In genomic region chr2:173631123-173631450, GRCh38 we compare ENCODE assay signal across 11 cellular contexts.
A peak's percentile ranks its signal among the peaks of the same experiment; 100 is the strongest.
DNase-seq lines count a peak whose midpoint lies in the region.
"Had no signal": no experiment of that assay in that cellular context is flagged by ENCODE, and none has a peak within 500 bp of the region (broad histone marks: within the 10 kb centered on the region; RNA-seq: fewer than 3 reads in every experiment).

No MANE protein-coding gene starts in this region.

- H2BK12ac ChIP-seq in mesenchymal stem cell (ENCODE audit: low read length in 2 of 2): no peak overlapping the region

- H3K18ac ChIP-seq in mesenchymal stem cell (ENCODE audit: low read depth in 1 of 2, low read length in 2 of 2): no peak overlapping the region

- no peak overlapping the region for H3K14ac ChIP-seq in mesenchymal stem cell (ENCODE audit: low read length in 2 of 2)

- H2BK120ac ChIP-seq in mesenchymal stem cell (ENCODE audit: low read depth, low read length): no peak overlapping the region

- H3K4me3 ChIP-seq in mesenchymal stem cell (ENCODE audit: insufficient read depth in 1 of 2, low read depth in 1 of 2, low read length in 2 of 2): peak overlapping the region in 1 of 2 experiments; percentile 48
- H3K4me3 ChIP-seq: BLaER1 treated with 17β-estradiol and CSF1 and Interleukin-3, amounts not matched to agents 10 nM and 100 nM had no signal

- H4K91ac ChIP-seq in mesenchymal stem cell (ENCODE audit: low read length): no peak overlapping the region

- H3K79me1 ChIP-seq in mesenchymal stem cell (replicated peaks; ENCODE audit: low read length, poor library complexity, severe bottlenecking): no peaks in the 10 kb centered on the region

- peak overlapping the region; percentile 49 for H3K27ac ChIP-seq in mesenchymal stem cell (ENCODE audit: low read length, poor library complexity, severe bottlenecking)
- H3K27ac ChIP-seq: BLaER1 treated with 17β-estradiol and CSF1 and Interleukin-3, amounts not matched to agents 10 nM and 100 nM had no signal

- H3K36me3 ChIP-seq in mesenchymal stem cell (ENCODE audit: control insufficient read depth in 1 of 2, insufficient read depth in 2 of 2, low read depth in 1 of 2, low read length in 2 of 2): no peaks in the 10 kb centered on the region
- H3K36me3 ChIP-seq: BLaER1 treated with 17β-estradiol and CSF1 and Interleukin-3, amounts not matched to agents 10 nM and 100 nM had no signal

- no peak overlapping the region for H2AK5ac ChIP-seq in mesenchymal stem cell (ENCODE audit: low read length, severe bottlenecking)

- no peaks in the 10 kb centered on the region for H3K9me3 ChIP-seq in mesenchymal stem cell (ENCODE audit: control insufficient read depth, low read length)
- H3K9me3 ChIP-seq: BLaER1 treated with 17β-estradiol and CSF1 and Interleukin-3, amounts not matched to agents 10 nM and 100 nM had no signal

- peaks cover 2% of the 10 kb centered on the region for H3K4me1 ChIP-seq in mesenchymal stem cell (ENCODE audit: control insufficient read depth, insufficient read depth, low read depth, low read length)
- H3K4me1 ChIP-seq: BLaER1 treated with 17β-estradiol and CSF1 and Interleukin-3, amounts not matched to agents 10 nM and 100 nM had no signal

- H4K8ac ChIP-seq in mesenchymal stem cell (ENCODE audit: low read length): no peak overlapping the region

- H3K4me2 ChIP-seq in mesenchymal stem cell (ENCODE audit: low read length, poor library complexity, severe bottlenecking): peak overlapping the region; percentile 76
- H3K4me2 ChIP-seq: BLaER1 treated with 17β-estradiol and CSF1 and Interleukin-3, amounts not matched to agents 10 nM and 100 nM had no signal

- no peak overlapping the region for H2AFZ ChIP-seq in mesenchymal stem cell (ENCODE audit: low read depth, low read length)

- H3K4ac ChIP-seq in mesenchymal stem cell (ENCODE audit: low read depth in 1 of 2, low read length in 2 of 2): no peak overlapping the region

- no peak overlapping the region for H2BK15ac ChIP-seq in mesenchymal stem cell (ENCODE audit: low read depth, poor library complexity, severe bottlenecking)

- H3K23ac ChIP-seq in mesenchymal stem cell (ENCODE audit: low read length in 2 of 2): no peak overlapping the region

- no peaks in the 10 kb centered on the region for H3K27me3 ChIP-seq in mesenchymal stem cell (ENCODE audit: control insufficient read depth in 1 of 2, insufficient read depth in 1 of 2, low read length in 2 of 2)
- H3K27me3 ChIP-seq: BLaER1 treated with 17β-estradiol and CSF1 and Interleukin-3, amounts not matched to agents 10 nM and 100 nM had no signal

- H2BK5ac ChIP-seq in mesenchymal stem cell (ENCODE audit: low read depth, low read length, poor library complexity, severe bottlenecking): no peak overlapping the region

- H3K9ac ChIP-seq in mesenchymal stem cell (ENCODE audit: low read length): peak overlapping the region; percentile 65
- H3K9ac ChIP-seq: BLaER1 treated with 17β-estradiol and CSF1 and Interleukin-3, amounts not matched to agents 10 nM and 100 nM had no signal

- whole genome bisulfite sequencing in mesenchymal stem cell: 12% methylated on average over 3 of the region's 5 CpGs

- DNase-seq in A172 (ENCODE audit: low spot score) (peak; percentile 33), HCEC 1CT (peak; percentile 34), brain pericyte (ENCODE audit: low read depth, low spot score) (peak; percentile 82), mesenchymal stem cell (peak; percentile 24), cerebellum (ENCODE audit: low spot score) (no peak), NCI-H748 (lab: John Stamatoyannopoulos, UW; ENCODE audit: unreplicated experiment) (no peak), activated gamma-delta T cell treated with Interleukin-2 at 50 U/mL for 16 hours (no peak)
- DNase-seq in stimulated activated CD4-positive, alpha-beta T cell treated with anti-CD3 and anti-CD28 coated beads, Interleukin-4, amount 100 ng/mL, for 4 hours: no peak
- DNase-seq: activated CD8-positive, alpha-beta T cell treated with anti-CD3 and anti-CD28 coated beads for 36 hours; stimulated activated CD4-positive, alpha-beta T cell treated with anti-CD3 and anti-CD28 coated beads, Interleukin-12 subunit alpha, Interleukin-12 subunit beta, amount 100 ng/mL, for 4 hours had no signal

Comparison
In these comparisons a context has a peak if more than half of its experiments do, and no peak if none do; other contexts are left out.
1. DNase-seq: peak in A172 (single experiment), HCEC 1CT (single experiment), brain pericyte (single experiment) and mesenchymal stem cell (single experiment); none in cerebellum (single experiment), NCI-H748 (single experiment), stimulated activated CD4-positive, alpha-beta T cell treated with anti-CD3 and anti-CD28 coated beads, Interleukin-4, amount 100 ng/mL, for 4 hours (0 of 2) and activated gamma-delta T cell treated with Interleukin-2 at 50 U/mL for 16 hours (single experiment).